Comparison of ENCODE assay signal across 1 cellular context in genomic region chr16:30761928-30762902, GRCh38.
TF ChIP-seq lines count a peak whose summit lies in the region.

Gene CFAP119 (minus strand): TSS chr16:30762062. CDS start chr16:30761748, 314 bp downstream.
Gene RNF40 (plus strand): TSS chr16:30762322. CDS start chr16:30762546, 224 bp downstream.

TF ChIP-seq in H1, 55 proteins besides CTCF, POLR2A, EP300 and RAD21 (continued from another document):
- TF ChIP-seq EGR1 (IDR thresholded peaks at IDR 0.05; ENCODE audit: borderline replicate concordance, low read depth, low read length) (no peak), SIRT6 (IDR thresholded peaks at IDR 0.05; ENCODE audit: low read length) (no peak), RNF2 (IDR thresholded peaks at IDR 0.05; ENCODE audit: borderline replicate concordance, low read depth, low read length, missing control alignments, poor library complexity, severe bottlenecking) (no peak), NANOG (IDR thresholded peaks at IDR 0.05; ENCODE audit: insufficient read depth, low read depth, low read length, poor library complexity, severe bottlenecking) (no peak), TBP (IDR thresholded peaks at IDR 0.05; ENCODE audit: low read depth, low read length) (peak; percentile 52; the same call in 1 of the 2 replicates), PHF8 (conservative IDR thresholded peaks at IDR 0.05; ENCODE audit: low read depth, low read length) (peak; percentile 93), POLR2AphosphoS5 (IDR thresholded peaks at IDR 0.05; ENCODE audit: low read depth, low read length) (peak; percentile 70; the same call in 1 of the 2 replicates), BRCA1 (IDR thresholded peaks at IDR 0.05; ENCODE audit: low read depth, low read length) (no peak), HDAC2 (IDR thresholded peaks at IDR 0.05; ENCODE audit: borderline replicate concordance in 1 of 2, low read depth in 2 of 2, low read length in 2 of 2) (peak; percentile 14 to 98; a peak in 2 of 4 replicates), CREB1 (IDR thresholded peaks at IDR 0.05) (peak; percentile 91), NRF1 (IDR thresholded peaks at IDR 0.05; ENCODE audit: low read depth, low read length) (peak; percentile 60), SP4 (IDR thresholded peaks at IDR 0.05; ENCODE audit: low read length) (no peak), EZH2 (IDR thresholded peaks at IDR 0.05; ENCODE audit: low read depth, low read length, severe bottlenecking) (no peak), SP1 (IDR thresholded peaks at IDR 0.05; ENCODE audit: low read depth, low read length) (0 out of 2 replicates have a peak, but pooled peaks have one; percentile 49), SAP30 (IDR thresholded peaks at IDR 0.05; ENCODE audit: insufficient read depth, insufficient replicate concordance, low read length) (peak; percentile 99), SP2 (IDR thresholded peaks at IDR 0.05; ENCODE audit: low read length) (no peak), JUND (IDR thresholded peaks at IDR 0.05; ENCODE audit: low read length) (no peak), ZNF274 (IDR thresholded peaks at IDR 0.05; ENCODE audit: borderline replicate concordance, extremely low read depth, low read length) (no peak), CHD7 (IDR thresholded peaks at IDR 0.05; ENCODE audit: insufficient replicate concordance, low read length) (no peak), E2F6 (IDR thresholded peaks at IDR 0.05) (no peak), KDM5A (IDR thresholded peaks at IDR 0.05; ENCODE audit: low read length) (peak; percentile 91), CEBPB (IDR thresholded peaks at IDR 0.05; ENCODE audit: low read depth, low read length) (peak; percentile 54; the same call in 1 of the 2 replicates), SIN3A (conservative IDR thresholded peaks at IDR 0.05 in 1 of 2, IDR thresholded peaks at IDR 0.05 in 1 of 2; ENCODE audit: low read depth in 1 of 2, low read length in 2 of 2) (peak; percentile 86 to 95; a peak in 3 of 4 replicates), YY1 (IDR thresholded peaks at IDR 0.05; ENCODE audit: low read depth, low read length) (peak; percentile 97), SIX5 (IDR thresholded peaks at IDR 0.05; ENCODE audit: low read depth, low read length) (no peak), CHD1 (IDR thresholded peaks at IDR 0.05; ENCODE audit: low read depth, low read length) (no peak), BCL11A (IDR thresholded peaks at IDR 0.05; ENCODE audit: low read depth in 2 of 2, low read length in 2 of 2) (no peak), MAFK (IDR thresholded peaks at IDR 0.05; ENCODE audit: low read depth, low read length) (no peak), TEAD4 (IDR thresholded peaks at IDR 0.05; ENCODE audit: low read depth, low read length) (no peak), POU5F1 (IDR thresholded peaks at IDR 0.05; ENCODE audit: low read depth, low read length) (no peak), USF2 (IDR thresholded peaks at IDR 0.05; ENCODE audit: low read length) (no peak), FOSL1 (IDR thresholded peaks at IDR 0.05; ENCODE audit: insufficient read depth, low read depth, low read length) (no peak), HDAC6 (IDR thresholded peaks at IDR 0.05; ENCODE audit: low read depth, low read length) (no peak), RBBP5 (IDR thresholded peaks at IDR 0.05; ENCODE audit: borderline replicate concordance, low read depth, low read length) (no peak), MAX (IDR thresholded peaks at IDR 0.05) (no peak; the same call in 1 of the 2 replicates), RFX5 (IDR thresholded peaks at IDR 0.05; ENCODE audit: borderline replicate concordance, low read depth, low read length) (no peak), TCF12 (IDR thresholded peaks at IDR 0.05; ENCODE audit: low read depth, low read length) (no peak), CHD2 (IDR thresholded peaks at IDR 0.05; ENCODE audit: low read length) (no peak), TAF1 (IDR thresholded peaks at IDR 0.05; ENCODE audit: low read depth, low read length) (peak; percentile 90), BACH1 (IDR thresholded peaks at IDR 0.05; ENCODE audit: low read length) (no peak), GABPA (IDR thresholded peaks at IDR 0.05; ENCODE audit: borderline replicate concordance, insufficient read depth, low read length) (no peak)
